In the genomic region with DNA sequence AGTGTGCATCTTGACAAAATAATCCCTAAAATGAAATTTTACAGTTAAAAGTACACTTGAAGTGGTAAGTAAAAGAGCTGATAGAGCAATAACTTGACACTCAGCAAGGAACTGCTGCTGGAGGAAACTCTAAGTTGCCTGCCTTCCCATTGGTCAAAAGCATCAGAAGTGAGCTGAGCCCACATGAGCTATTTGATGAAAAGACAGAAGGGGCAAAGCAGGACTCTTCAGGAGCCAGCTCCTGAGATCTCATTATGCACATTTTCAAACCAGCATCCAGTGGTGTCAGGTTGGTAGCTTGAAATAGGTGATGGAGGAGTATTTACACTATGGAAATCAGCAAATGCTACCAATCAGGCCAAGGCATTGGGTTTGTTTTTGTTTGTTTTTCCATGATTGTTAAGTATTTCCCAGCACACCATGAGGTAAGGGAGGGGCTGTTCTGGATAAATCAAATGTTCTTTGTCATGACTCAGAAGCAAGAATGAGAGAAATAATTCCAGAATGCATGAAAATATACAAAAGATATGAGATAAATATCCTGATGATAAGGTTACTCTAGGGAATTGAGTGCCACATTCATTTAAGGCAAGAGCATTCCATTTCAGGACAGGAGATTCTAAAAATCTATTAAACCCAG, we compare ENCODE assay signal across 18 cellular contexts.
A peak's percentile ranks its signal among the peaks of the same experiment; 100 is the strongest.
DNase-seq lines count a peak whose midpoint lies in the region; ATAC-seq, FAIRE-seq and TF ChIP-seq lines count a peak whose summit lies in the region.
"Had no signal": no experiment of that assay in that cellular context is flagged by ENCODE, and none has a peak within 500 bp of the region (broad histone marks: within the 10 kb centered on the region; RNA-seq: fewer than 3 reads in every experiment).

No MANE protein-coding gene starts in this region.

- H3K9me3 ChIP-seq in pancreas: no peaks in the 10 kb centered on the region
- H3K9me3 ChIP-seq: BE2C, body of pancreas had no signal

- H3K27ac ChIP-seq in pancreas: no peak overlapping the region
- H3K27ac ChIP-seq: body of pancreas, foreskin keratinocyte had no signal

- no peak overlapping the region for H3K4me3 ChIP-seq in choroid plexus epithelial cell (ENCODE audit: low read depth, low read length)
- no peak overlapping the region for H3K4me3 ChIP-seq in pancreas
- H3K4me3 ChIP-seq: body of pancreas had no signal

- ATAC-seq in HG02885 (IDR thresholded peaks at IDR 0.05; ENCODE audit: poor library complexity, unreplicated experiment): no peak
- ATAC-seq in pancreas: no peak
- ATAC-seq in GM21367 (IDR thresholded peaks at IDR 0.05; ENCODE audit: unreplicated experiment): no peak
- ATAC-seq: activated CD4-positive, alpha-beta T cell treated with anti-CD3 and anti-CD28 coated beads for 36 hours; body of pancreas; foreskin keratinocyte had no signal

- H3K4me1 ChIP-seq in pancreas: peaks cover 0 to 11% (median 0%) of the 10 kb centered on the region in 3 donors

- no peaks in the 10 kb centered on the region for H3K36me3 ChIP-seq in pancreas
- H3K36me3 ChIP-seq: BE2C had no signal

- DNase-seq in H4 (ENCODE audit: low spot score) (peak; percentile 80), NCI-H226 (peak; percentile 74), choroid plexus epithelial cell (ENCODE audit: low read depth) (peak; percentile 47), renal cortical epithelial cell (ENCODE audit: low read depth) (peak; percentile 74), pancreas (no peak)
- DNase-seq: activated CD4-positive, alpha-beta T cell treated with anti-CD3 and anti-CD28 coated beads for 36 hours; BE2C; body of pancreas; cortex of kidney; foreskin keratinocyte; islet precursor cell; KBM-7; NCI-H1930; NCI-H446; SW 1271 had no signal

- intact Hi-C loops in pancreas (cut with DNase I): no loop called here

- no peaks in the 10 kb centered on the region for H3K27me3 ChIP-seq in pancreas
- H3K27me3 ChIP-seq: BE2C, body of pancreas, foreskin keratinocyte had no signal

- TF ChIP-seq CTCF in choroid plexus epithelial cell (conservative IDR thresholded peaks at IDR 0.05; ENCODE audit: low read depth, low read length): no peak
- TF ChIP-seq CTCF in pancreas (IDR thresholded peaks at IDR 0.05): no peak

- FAIRE-seq in pancreas (lab: Jason Lieb, UNC): no peak
- FAIRE-seq: endothelial cell of umbilical vein had no signal

Comparison
In these comparisons a context has a peak if more than half of its experiments do, and no peak if none do; other contexts are left out.
1. DNase-seq: peak in H4 (single experiment), NCI-H226 (single experiment), choroid plexus epithelial cell (single experiment) and renal cortical epithelial cell (single experiment); none in pancreas (0 of 6).